23 cellular contexts compared by ENCODE assay signal in genomic region chr15:65095747-65096104, GRCh38. TPM values are rescaled to one million over a fixed set of nuclear protein-coding genes. Genes with fewer than 3 reads are reported as not detected.
"Had no signal": no experiment of that assay in that cellular context is flagged by ENCODE, and none has a peak within 500 bp of the region (broad histone marks: within the 10 kb centered on the region; RNA-seq: fewer than 3 reads in every experiment).

No MANE protein-coding gene starts in this region.

- H3K27ac Mint-ChIP-seq: activated CD4-positive, alpha-beta T cell treated with anti-CD3 and anti-CD28 coated beads for 36 hours; natural killer cell; progenitor cell of endocrine pancreas; WTC11 had no signal

- H3K4me3 Mint-ChIP-seq: activated CD4-positive, alpha-beta T cell treated with anti-CD3 and anti-CD28 coated beads for 36 hours; brain; mesothelial cell of epicardium; natural killer cell; WTC11 had no signal

- DNase-seq: activated CD4-positive, alpha-beta T cell treated with anti-CD3 and anti-CD28 coated beads for 36 hours; activated CD4-positive, alpha-beta T cell treated with anti-CD3 and anti-CD28 coated beads, Interleukin-2, amount 50 U/mL, for 4 hours; activated CD8-positive, alpha-beta memory T cell treated with anti-CD3 and anti-CD28 coated beads for 24 hours; activated CD8-positive, alpha-beta memory T cell treated with anti-CD3 and anti-CD28 coated beads, Interleukin-2, amount 50 U/mL, for 4 hours; activated naive CD4-positive, alpha-beta T cell treated with Interleukin-2 at 50 U/mL for 16 hours; activated T-cell treated with anti-CD3 and anti-CD28 coated beads, Interleukin-2, amount 50 U/mL, for 48 hours; central memory CD4-positive, alpha-beta T cell; heart right ventricle; kidney; natural killer cell; stimulated activated CD4-positive, alpha-beta T cell treated with anti-CD3 and anti-CD28 coated beads, Interleukin-4, amount 100 ng/mL, for 24 hours; stimulated activated naive CD4-positive, alpha-beta T cell treated with Interleukin-2 at 50 U/mL for 16 hours; T-helper 9 cell had no signal

- ATAC-seq: activated CD4-positive, alpha-beta T cell treated with anti-CD3 and anti-CD28 coated beads for 36 hours; natural killer cell; WTC11 had no signal

- H3K27ac ChIP-seq: heart right ventricle, tibial nerve had no signal

- H3K4me1 Mint-ChIP-seq: activated CD4-positive, alpha-beta T cell treated with anti-CD3 and anti-CD28 coated beads for 36 hours; brain; WTC11 had no signal

- H3K9me3 ChIP-seq: heart right ventricle, tibial nerve had no signal

- H3K27me3 ChIP-seq: dorsolateral prefrontal cortex, heart right ventricle, tibial nerve had no signal

- H3K4me3 ChIP-seq: dorsolateral prefrontal cortex, heart right ventricle, lung, tibial nerve had no signal

- H3K9me3 Mint-ChIP-seq: brain, mesothelial cell of epicardium, natural killer cell, WTC11 had no signal

- H3K27me3 Mint-ChIP-seq: activated CD4-positive, alpha-beta T cell treated with anti-CD3 and anti-CD28 coated beads for 36 hours; progenitor cell of endocrine pancreas had no signal

- H3K36me3 Mint-ChIP-seq: natural killer cell, WTC11 had no signal

RNA-seq across cellular contexts. Expression of gene KBTBD13, which starts 19.2 kb away (rescaled TPM):
- total RNA-seq: activated CD4-positive, alpha-beta T cell treated with anti-CD3 and anti-CD28 coated beads for 36 hours; fibroblast of villous mesenchyme; mesothelial cell of epicardium; natural killer cell; osteocyte; progenitor cell of endocrine pancreas; T-helper 1 cell treated with Interleukin-12 subunit alpha and Interleukin-12 subunit beta and Interleukin-4 antibody, amounts not matched to agents 30 ng/mL and 1 ng/mL, for 36 hours; tibial nerve; WTC11 had no signal

RNA-seq across cellular contexts. Expression of gene RASL12, which starts 27.9 kb away (rescaled TPM):
- total RNA-seq: activated CD4-positive, alpha-beta T cell treated with anti-CD3 and anti-CD28 coated beads for 36 hours; natural killer cell; T-helper 1 cell treated with Interleukin-12 subunit alpha and Interleukin-12 subunit beta and Interleukin-4 antibody, amounts not matched to agents 30 ng/mL and 1 ng/mL, for 36 hours had no signal

RNA-seq across cellular contexts. Expression of gene SLC51B, which starts 50.5 kb away (rescaled TPM):
- total RNA-seq: activated CD4-positive, alpha-beta T cell treated with anti-CD3 and anti-CD28 coated beads for 36 hours; dorsolateral prefrontal cortex; fibroblast of villous mesenchyme; heart right ventricle; mesothelial cell of epicardium; natural killer cell; osteocyte; progenitor cell of endocrine pancreas; T-helper 1 cell treated with Interleukin-12 subunit alpha and Interleukin-12 subunit beta and Interleukin-4 antibody, amounts not matched to agents 30 ng/mL and 1 ng/mL, for 36 hours; WTC11 had no signal
